In the genomic region with DNA sequence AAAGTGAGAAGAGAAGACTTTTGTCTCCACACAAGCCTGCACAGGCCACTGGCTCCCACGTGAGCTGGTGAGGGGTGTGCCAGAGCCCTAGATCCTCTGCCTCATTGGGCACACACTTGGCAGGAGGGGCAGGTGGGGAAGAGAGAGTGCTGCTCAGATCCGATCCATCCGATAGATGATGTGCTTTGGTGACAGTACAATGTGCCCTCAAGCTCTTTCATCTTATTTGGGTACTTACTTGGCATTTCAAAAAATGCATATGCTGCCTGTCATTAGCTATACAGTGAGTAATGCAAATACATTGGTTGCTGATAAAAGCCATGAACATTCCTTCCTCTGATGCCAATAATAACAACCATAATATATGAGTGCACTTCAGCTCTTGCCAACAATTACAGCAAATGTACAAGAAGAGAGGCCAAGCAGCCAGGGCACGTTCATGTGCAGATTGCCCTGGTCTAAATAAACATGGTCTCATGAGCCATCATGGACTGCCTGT, we compare ENCODE assay signal across 15 cellular contexts.
DNase-seq lines count a peak whose midpoint lies in the region; FAIRE-seq and TF ChIP-seq lines count a peak whose summit lies in the region.
"Had no signal": no experiment of that assay in that cellular context is flagged by ENCODE, and none has a peak within 500 bp of the region (broad histone marks: within the 10 kb centered on the region; RNA-seq: fewer than 3 reads in every experiment).

No MANE protein-coding gene starts in this region.

- CTCF ChIA-PET in activated naive CD4-positive, alpha-beta T cell treated with anti-CD3 and anti-CD28 coated beads, Interleukin-2, amount 10 ng/mL, durations not matched to agents 7 days and 5 days (lab: Charles Lee) = no interaction called here

- H3K4me3 ChIP-seq in choroid plexus epithelial cell (ENCODE audit: low read depth, low read length) (no peak overlapping the region), prostate gland (no peak overlapping the region), trophoblast cell (ENCODE audit: low read depth, low read length) (no peak overlapping the region)
- H3K4me3 ChIP-seq: dorsolateral prefrontal cortex, right atrium auricular region had no signal

- intact Hi-C loops in prostate gland (cut with DNase I) = no loop called here

- no peak overlapping the region for H4K8ac ChIP-seq in trophoblast cell (ENCODE audit: low read depth, low read length)

- H3K36me3 Mint-ChIP-seq in HFFc6 (ENCODE audit: low read depth) = no peaks in the 10 kb centered on the region
- no peaks in the 10 kb centered on the region for H3K36me3 Mint-ChIP-seq in activated naive CD4-positive, alpha-beta T cell treated with anti-CD3 and anti-CD28 coated beads, Interleukin-2, amount 10 ng/mL, durations not matched to agents 7 days and 5 days
- H3K36me3 Mint-ChIP-seq: CD4-positive, alpha-beta memory T cell had no signal

- peaks cover 20% of the 10 kb centered on the region for H3K4me1 Mint-ChIP-seq in HFFc6 (ENCODE audit: low read depth)
- peaks cover 2% of the 10 kb centered on the region for H3K4me1 Mint-ChIP-seq in activated naive CD4-positive, alpha-beta T cell treated with anti-CD3 and anti-CD28 coated beads, Interleukin-2, amount 10 ng/mL, durations not matched to agents 7 days and 5 days
- H3K4me1 Mint-ChIP-seq: activated CD4-positive, alpha-beta memory T cell treated with anti-CD3 and anti-CD28 coated beads, Interleukin-2, amount 10 ng/mL, durations not matched to agents 7 days and 5 days; CD4-positive, alpha-beta memory T cell had no signal

- no peak for TF ChIP-seq POLR2A in prostate gland (IDR thresholded peaks at IDR 0.05)
- no peak for TF ChIP-seq POLR2A in GM12892 (IDR thresholded peaks at IDR 0.05; ENCODE audit: low read depth, low read length)

- peak; percentile 60 for DNase-seq in HFFc6
- DNase-seq in NCI-H510A treated with DMSO at 0.1 percent for 48 hours (lab: John Stamatoyannopoulos, UW) = peak; percentile 79
- peak; percentile 59 for DNase-seq in choroid plexus epithelial cell (ENCODE audit: low read depth)
- peak; percentile 17 for DNase-seq in prostate gland (ENCODE audit: low spot score)
- no peak for DNase-seq in GM12892 (ENCODE audit: insufficient read length)
- DNase-seq in activated naive CD4-positive, alpha-beta T cell treated with anti-CD3 and anti-CD28 coated beads, Interleukin-2, amount 10 ng/mL, durations not matched to agents 7 days and 5 days = no peak
- DNase-seq in RCC 7860 (ENCODE audit: low spot score) = no peak
- no peak for DNase-seq in trophoblast cell
- DNase-seq: activated CD4-positive, alpha-beta memory T cell treated with anti-CD3 and anti-CD28 coated beads, Interleukin-2, amount 10 ng/mL, durations not matched to agents 7 days and 5 days; CD4-positive, alpha-beta memory T cell; dorsolateral prefrontal cortex; GOT3; KG1 had no signal

- H2AFZ ChIP-seq in trophoblast cell (ENCODE audit: insufficient read depth, low read length, poor library complexity) = no peak overlapping the region

- no peak overlapping the region for H3K18ac ChIP-seq in trophoblast cell (ENCODE audit: low read length)

- H3K9ac ChIP-seq in trophoblast cell (ENCODE audit: low read length) = no peak overlapping the region

- no peaks in the 10 kb centered on the region for H3K79me1 ChIP-seq in trophoblast cell (ENCODE audit: low read length)

- H3K4me2 ChIP-seq in trophoblast cell (ENCODE audit: low read length) = no peak overlapping the region

- H3K27ac Mint-ChIP-seq in HFFc6 = no peak overlapping the region
- H3K27ac Mint-ChIP-seq in activated naive CD4-positive, alpha-beta T cell treated with anti-CD3 and anti-CD28 coated beads, Interleukin-2, amount 10 ng/mL, durations not matched to agents 7 days and 5 days = no peak overlapping the region
- H3K27ac Mint-ChIP-seq: activated CD4-positive, alpha-beta memory T cell treated with anti-CD3 and anti-CD28 coated beads, Interleukin-2, amount 10 ng/mL, durations not matched to agents 7 days and 5 days; CD4-positive, alpha-beta memory T cell; T-helper 1 cell treated with Interleukin-12 subunit alpha and Interleukin-12 subunit beta and Interleukin-4 antibody, amounts not matched to agents 30 μg/mL and 1 μg/mL, for 36 hours had no signal

- FAIRE-seq in GM12892 (lab: Jason Lieb, UNC) = no peak
- no peak for FAIRE-seq in RCC 7860 (lab: Jason Lieb, UNC)

- no peak overlapping the region for H2BK5ac ChIP-seq in trophoblast cell (ENCODE audit: low read depth, low read length, poor library complexity)

- H3K36me3 ChIP-seq in prostate gland = no peaks in the 10 kb centered on the region
- H3K36me3 ChIP-seq in trophoblast cell (ENCODE audit: control insufficient read depth in 1 of 2, insufficient read depth in 2 of 2, low read length in 2 of 2) = no peaks in the 10 kb centered on the region
- H3K36me3 ChIP-seq: right atrium auricular region had no signal

- TF ChIP-seq CTCF in HFFc6 (IDR thresholded peaks at IDR 0.05) (no peak), choroid plexus epithelial cell (conservative IDR thresholded peaks at IDR 0.05; ENCODE audit: low read depth, low read length) (no peak), prostate gland (IDR thresholded peaks at IDR 0.05) (no peak)

- 44% methylated on average over 4 of the region's 4 CpGs for WGBS in prostate gland
- no CpG with 5 or more reads among the region's 4 CpGs for WGBS in trophoblast cell (ENCODE audit: extremely low coverage, insufficient coverage, insufficient read length)

- no peak overlapping the region for H2BK12ac ChIP-seq in trophoblast cell (ENCODE audit: low read length)

- no peak overlapping the region for H4K91ac ChIP-seq in trophoblast cell (ENCODE audit: low read depth, low read length)

- H3K4me3 Mint-ChIP-seq in HFFc6 = no peak overlapping the region
- H3K4me3 Mint-ChIP-seq in activated naive CD4-positive, alpha-beta T cell treated with anti-CD3 and anti-CD28 coated beads, Interleukin-2, amount 10 ng/mL, durations not matched to agents 7 days and 5 days = no peak overlapping the region
- H3K4me3 Mint-ChIP-seq: activated CD4-positive, alpha-beta memory T cell treated with anti-CD3 and anti-CD28 coated beads, Interleukin-2, amount 10 ng/mL, durations not matched to agents 7 days and 5 days; CD4-positive, alpha-beta memory T cell; T-helper 1 cell treated with Interleukin-12 subunit alpha and Interleukin-12 subunit beta and Interleukin-4 antibody, amounts not matched to agents 30 μg/mL and 1 μg/mL, for 36 hours had no signal

- no peaks in the 10 kb centered on the region for H3K9me3 ChIP-seq in prostate gland
- no peaks in the 10 kb centered on the region for H3K9me3 ChIP-seq in trophoblast cell (ENCODE audit: insufficient read depth, low read depth, low read length)
- H3K9me3 ChIP-seq: right atrium auricular region had no signal

- H3K27me3 ChIP-seq in prostate gland (replicated peaks; ENCODE audit: insufficient read depth) = no peaks in the 10 kb centered on the region
- no peaks in the 10 kb centered on the region for H3K27me3 ChIP-seq in trophoblast cell (ENCODE audit: insufficient read depth, low read length)
- H3K27me3 ChIP-seq: dorsolateral prefrontal cortex, right atrium auricular region had no signal

- peaks cover 3% of the 10 kb centered on the region for H3K27me3 Mint-ChIP-seq in HFFc6 (ENCODE audit: insufficient read depth)
- peaks cover 3% of the 10 kb centered on the region for H3K27me3 Mint-ChIP-seq in activated naive CD4-positive, alpha-beta T cell treated with anti-CD3 and anti-CD28 coated beads, Interleukin-2, amount 10 ng/mL, durations not matched to agents 7 days and 5 days

- H3K27ac ChIP-seq in prostate gland (no peak overlapping the region), trophoblast cell (ENCODE audit: low read depth, low read length) (no peak overlapping the region)
- H3K27ac ChIP-seq: dorsolateral prefrontal cortex, right atrium auricular region had no signal

- no peak overlapping the region for H2AK5ac ChIP-seq in trophoblast cell (ENCODE audit: low read length)

- H3K4ac ChIP-seq in trophoblast cell (ENCODE audit: low read depth, low read length) = no peak overlapping the region

- H3K4me1 ChIP-seq in prostate gland (replicated peaks) (no peaks in the 10 kb centered on the region), trophoblast cell (ENCODE audit: control insufficient read depth in 1 of 2, insufficient read depth in 2 of 2, low read length in 2 of 2) (no peaks in the 10 kb centered on the region)

- no peak overlapping the region for H3K23ac ChIP-seq in trophoblast cell (ENCODE audit: low read length)

- H3K9me3 Mint-ChIP-seq in HFFc6 = no peaks in the 10 kb centered on the region
- no peaks in the 10 kb centered on the region for H3K9me3 Mint-ChIP-seq in activated naive CD4-positive, alpha-beta T cell treated with anti-CD3 and anti-CD28 coated beads, Interleukin-2, amount 10 ng/mL, durations not matched to agents 7 days and 5 days
- H3K9me3 Mint-ChIP-seq: activated CD4-positive, alpha-beta memory T cell treated with anti-CD3 and anti-CD28 coated beads, Interleukin-2, amount 10 ng/mL, durations not matched to agents 7 days and 5 days; T-helper 1 cell treated with Interleukin-12 subunit alpha and Interleukin-12 subunit beta and Interleukin-4 antibody, amounts not matched to agents 30 μg/mL and 1 μg/mL, for 36 hours had no signal

- H3K14ac ChIP-seq in trophoblast cell (ENCODE audit: low read length) = no peak overlapping the region

- no peaks in the 10 kb centered on the region for H3K79me2 ChIP-seq in trophoblast cell (ENCODE audit: control insufficient read depth, insufficient read depth, low read length, poor library complexity)

- H4K12ac ChIP-seq in trophoblast cell (ENCODE audit: low read depth, low read length) = no peak overlapping the region

- H2BK120ac ChIP-seq in trophoblast cell (ENCODE audit: insufficient read depth, low read length, poor library complexity) = no peak overlapping the region

Comparison
In these comparisons a context has a peak if more than half of its experiments do, and no peak if none do; other contexts are left out.
1. DNase-seq: peak in HFFc6 (single experiment), NCI-H510A treated with DMSO at 0.1 percent for 48 hours (single experiment), choroid plexus epithelial cell (single experiment) and prostate gland (single experiment); none in GM12892 (single experiment), activated naive CD4-positive, alpha-beta T cell treated with anti-CD3 and anti-CD28 coated beads, Interleukin-2, amount 10 ng/mL, durations not matched to agents 7 days and 5 days (single experiment), RCC 7860 (single experiment) and trophoblast cell (0 of 2).